Comparison of ENCODE assay signal across 11 cellular contexts in the genomic region with DNA sequence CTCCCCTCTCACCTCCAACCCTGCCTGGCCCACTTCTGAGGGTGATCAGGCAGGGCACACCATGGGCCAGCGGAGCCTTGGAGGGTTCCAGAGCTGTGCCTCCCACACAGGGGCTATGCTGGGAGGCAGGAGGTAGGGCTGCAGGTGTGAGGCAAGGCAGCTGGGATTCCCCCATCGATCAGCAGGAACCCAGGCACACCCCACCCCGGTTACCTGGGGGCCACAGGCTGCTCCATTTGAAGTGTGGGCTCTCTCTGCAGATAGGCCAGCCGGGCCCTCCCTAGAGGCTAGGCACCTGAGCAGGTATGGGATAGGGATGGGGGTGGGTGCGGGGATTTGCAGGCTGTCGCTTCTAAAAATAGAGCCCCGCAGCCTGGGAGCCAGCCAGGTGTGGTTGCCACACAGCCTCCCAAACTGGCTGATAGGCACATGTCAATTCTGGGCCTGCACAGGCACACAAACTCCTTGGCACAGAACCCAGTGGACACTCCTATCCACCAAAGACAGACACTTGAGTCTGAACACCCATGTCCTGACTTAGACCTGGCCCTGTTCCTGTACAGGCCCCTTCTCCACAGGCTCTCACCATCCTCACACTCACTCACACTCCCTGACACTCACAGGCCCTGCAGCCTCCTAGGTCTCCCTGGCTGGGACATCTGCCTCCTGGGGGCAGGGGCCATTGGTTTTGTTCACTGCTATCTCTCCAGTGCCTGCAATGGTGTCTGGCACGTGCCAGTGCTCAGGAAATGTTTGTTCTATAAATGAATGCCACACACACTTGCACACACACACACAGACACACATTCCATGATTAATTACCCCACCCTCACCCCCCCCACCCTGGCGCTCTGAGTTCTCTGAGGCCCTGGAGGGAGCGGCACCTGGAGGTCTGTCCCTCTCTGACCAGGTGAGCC.
DNase-seq lines count a peak whose midpoint lies in the region; ATAC-seq and TF ChIP-seq lines count a peak whose summit lies in the region.
"Had no signal": no experiment of that assay in that cellular context is flagged by ENCODE, and none has a peak within 500 bp of the region (broad histone marks: within the 10 kb centered on the region; RNA-seq: fewer than 3 reads in every experiment).

No MANE protein-coding gene starts in this region.

- no peaks in the 10 kb centered on the region for H3K27me3 ChIP-seq in psoas muscle (ENCODE audit: insufficient read depth in 3 of 3, low read length in 2 of 3)

- H3K36me3 ChIP-seq in psoas muscle (ENCODE audit: insufficient read depth in 1 of 2, low read depth in 1 of 2) = no peaks in the 10 kb centered on the region

- peak; percentile 33 for DNase-seq in NCI-H146 (lab: John Stamatoyannopoulos, UW)
- no peak for DNase-seq in NCI-H146 treated with DMSO at 0.1 percent for 48 hours (lab: John Stamatoyannopoulos, UW; ENCODE audit: unreplicated experiment)
- DNase-seq in RPMI8226 = peak; percentile 69
- peak; percentile 82 for DNase-seq in left ventricle myocardium superior
- peak in 1 of 2 donors; percentile 90 for DNase-seq in psoas muscle
- no peak for DNase-seq in AML-193 (lab: John Stamatoyannopoulos, UW)
- DNase-seq: foreskin melanocyte, NCI-H524 had no signal

- intact Hi-C loops in left ventricle myocardium superior (cut with micrococcal nuclease) (no loop called here), psoas muscle (cut with DNase I) (no loop called here)

- H3K4me3 ChIP-seq in psoas muscle = no peak overlapping the region

- ATAC-seq in left ventricle myocardium superior (peak; percentile 92), psoas muscle (peak; percentile 74 to 96 (median 93)), HG02678 (IDR thresholded peaks at IDR 0.05; ENCODE audit: unreplicated experiment) (no peak), HG02642 (IDR thresholded peaks at IDR 0.05; ENCODE audit: poor library complexity, unreplicated experiment) (no peak)

- WGBS in psoas muscle, 3 donors = 54 to 67% (median 56%) methylated on average over 10 of the region's 10 CpGs

- TF ChIP-seq CTCF in psoas muscle (IDR thresholded peaks at IDR 0.05) = no peak

- H3K9me3 ChIP-seq in psoas muscle = no peaks in the 10 kb centered on the region

- H3K4me1 ChIP-seq in psoas muscle = peaks cover 10% of the 10 kb centered on the region

- peak overlapping the region; percentile 52 for H3K27ac ChIP-seq in psoas muscle
- H3K27ac ChIP-seq: HL-60 had no signal

Comparison
In these comparisons a context has a peak if more than half of its experiments do, and no peak if none do; other contexts are left out.
1. DNase-seq: peak in NCI-H146 (single experiment), RPMI8226 (single experiment) and left ventricle myocardium superior (single experiment); none in NCI-H146 treated with DMSO at 0.1 percent for 48 hours (single experiment) and AML-193 (0 of 2).
2. ATAC-seq: peak in left ventricle myocardium superior (single experiment) and psoas muscle (4 of 4); none in HG02678 (single experiment) and HG02642 (single experiment).